ENCODE assay signal across 8 cellular contexts in the genomic region with DNA sequence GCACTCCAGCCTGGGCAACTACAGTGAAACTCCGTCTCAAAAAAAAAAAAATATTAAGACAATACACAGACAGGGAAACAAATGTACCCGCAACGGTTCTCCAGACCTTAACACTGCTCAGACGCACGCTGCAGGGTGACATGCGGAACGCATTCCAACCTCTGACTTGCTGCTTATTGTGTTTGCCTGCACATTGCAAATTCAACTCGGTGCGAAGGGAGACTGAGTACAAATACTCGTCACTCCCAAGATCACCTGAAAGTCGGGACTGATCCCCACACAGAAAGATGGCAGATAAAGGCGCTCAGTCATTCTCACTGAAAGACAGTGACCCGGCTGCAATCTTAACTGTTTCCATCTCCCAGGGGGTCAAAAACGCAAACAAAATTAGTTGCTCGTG. TPM values are rescaled to one million over a fixed set of nuclear protein-coding genes. Genes with fewer than 3 reads are reported as not detected.
DNase-seq lines count a peak whose midpoint lies in the region; ATAC-seq and TF ChIP-seq lines count a peak whose summit lies in the region.

No MANE protein-coding gene starts in this region.

- H3K27me3 ChIP-seq in adipocyte (replicated peaks; ENCODE audit: control insufficient read depth, insufficient read depth, low read length) (no peaks in the 10 kb centered on the region), tibial artery (no peaks in the 10 kb centered on the region)

- no peaks in the 10 kb centered on the region for H3K9me3 Mint-ChIP-seq in activated T-cell treated with anti-CD3 and anti-CD28 coated beads, Interleukin-2, amount 50 U/mL, for 4 hours

- peaks cover 4% of the 10 kb centered on the region for H3K27me3 Mint-ChIP-seq in activated T-cell treated with anti-CD3 and anti-CD28 coated beads, Interleukin-2, amount 50 U/mL, for 4 hours (ENCODE audit: low read depth)

- H3K27ac ChIP-seq in tibial artery = peak overlapping the region; percentile 85 to 88

- ATAC-seq in activated T-cell treated with anti-CD3 and anti-CD28 coated beads, Interleukin-2, amount 50 U/mL, for 4 hours = no peak
- ATAC-seq in HG02763 (IDR thresholded peaks at IDR 0.05; ENCODE audit: unreplicated experiment) = no peak

- peak overlapping the region; percentile 95 for H3K9ac ChIP-seq in adipocyte (ENCODE audit: low read length)

- DNase-seq in activated T-cell treated with anti-CD3 and anti-CD28 coated beads, Interleukin-2, amount 50 U/mL, for 4 hours = no peak
- no peak for DNase-seq in activated T-cell treated with anti-CD3 and anti-CD28 coated beads for 4 hours
- no peak for DNase-seq in adipocyte (ENCODE audit: low read depth)
- peak; percentile 35 for DNase-seq in left kidney (ENCODE audit: low read depth, low spot score)
- no peak for DNase-seq in tibial artery
- DNase-seq in NCI-H226 = no peak
- no peak for DNase-seq in kidney glomerular epithelial cell (lab: John Stamatoyannopoulos, UW)

- peaks cover 35% of the 10 kb centered on the region for H3K4me1 Mint-ChIP-seq in activated T-cell treated with anti-CD3 and anti-CD28 coated beads, Interleukin-2, amount 50 U/mL, for 4 hours (ENCODE audit: low read depth)

- peaks cover 40% of the 10 kb centered on the region for H3K4me1 ChIP-seq in adipocyte (ENCODE audit: control insufficient read depth, insufficient read depth, low read length)
- H3K4me1 ChIP-seq in tibial artery = peaks cover 0 to 33% (median 20%) of the 10 kb centered on the region in 4 donors

- H3K9me3 ChIP-seq in adipocyte (ENCODE audit: control insufficient read depth, low read length) (no peaks in the 10 kb centered on the region), tibial artery (no peaks in the 10 kb centered on the region)

- intact Hi-C loops in tibial artery (cut with DNase I; ENCODE audit: low total_unique reads) = loop anchor here (10.0 kb wide), 1 partner anchor 49 kb away; a partner anchor contains a TSS

- peak overlapping the region; percentile 79 for H3K4me3 Mint-ChIP-seq in activated T-cell treated with anti-CD3 and anti-CD28 coated beads, Interleukin-2, amount 50 U/mL, for 4 hours

- peaks cover 2% of the 10 kb centered on the region for H3K36me3 Mint-ChIP-seq in activated T-cell treated with anti-CD3 and anti-CD28 coated beads, Interleukin-2, amount 50 U/mL, for 4 hours (ENCODE audit: insufficient read depth)

- no peaks in the 10 kb centered on the region for H3K36me3 ChIP-seq in adipocyte (ENCODE audit: control insufficient read depth, insufficient read depth, low read length, severe bottlenecking)
- H3K36me3 ChIP-seq in tibial artery = peaks cover 0 to 7% (median 0%) of the 10 kb centered on the region in 3 donors

- H3K4me3 ChIP-seq in adipocyte (ENCODE audit: low read length) (peak overlapping the region; percentile 86), tibial artery (peak overlapping the region; percentile 79 to 95)

- no peak for TF ChIP-seq CTCF in tibial artery (IDR thresholded peaks at IDR 0.05)

RNA-seq across cellular contexts. Expression of a gene that starts 0.8 kb away (rescaled TPM):
- 10 to 100 TPM; 54.2 to 60.7 (median 54.7) TPM for total RNA-seq in activated T-cell treated with anti-CD3 and anti-CD28 coated beads, Interleukin-2, amount 50 U/mL, for 4 hours

RNA-seq across cellular contexts. Expression of a gene that starts 14.7 kb away (rescaled TPM):
- under 1 TPM in 1 of 3 donors, not detected in 2; 0.28 TPM for total RNA-seq in activated T-cell treated with anti-CD3 and anti-CD28 coated beads, Interleukin-2, amount 50 U/mL, for 4 hours

RNA-seq across cellular contexts. Expression of a gene that starts 19.1 kb away (rescaled TPM):
- 100 to 1,000 TPM; 103 to 131 (median 121) TPM for total RNA-seq in activated T-cell treated with anti-CD3 and anti-CD28 coated beads, Interleukin-2, amount 50 U/mL, for 4 hours

RNA-seq across cellular contexts. Expression of a gene that starts 29.7 kb away (rescaled TPM):
- 1 to 10 TPM in 2 of 3 donors, under 1 TPM in 1; 0.73 to 2.5 (median 2.2) TPM for total RNA-seq in activated T-cell treated with anti-CD3 and anti-CD28 coated beads, Interleukin-2, amount 50 U/mL, for 4 hours

RNA-seq across cellular contexts. Expression of a gene that starts 43.2 kb away (rescaled TPM):
- under 1 TPM in 2 of 3 donors, not detected in 1; 0.22 to 0.29 TPM for total RNA-seq in activated T-cell treated with anti-CD3 and anti-CD28 coated beads, Interleukin-2, amount 50 U/mL, for 4 hours
